7 cellular contexts compared by ENCODE assay signal in the genomic region with DNA sequence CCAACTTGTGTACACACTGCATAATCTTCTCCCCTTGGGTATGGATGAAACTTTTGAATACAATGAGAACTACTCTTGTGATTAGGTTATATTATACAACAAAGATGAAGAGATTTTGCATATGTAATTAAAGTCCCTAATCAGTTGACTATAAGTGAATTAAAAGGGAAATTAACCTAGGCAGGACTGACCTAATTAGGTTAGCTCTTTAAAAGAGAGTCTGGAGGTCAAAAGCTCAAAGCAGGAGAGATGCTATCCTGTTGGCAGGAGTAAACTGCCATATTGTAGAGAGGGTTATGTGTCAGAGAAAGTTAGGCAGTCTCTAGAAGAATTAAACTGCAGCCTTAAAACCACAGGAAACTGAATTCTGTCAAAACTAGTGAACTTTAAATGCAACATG. TPM values are rescaled to one million over a fixed set of nuclear protein-coding genes. Genes with fewer than 3 reads are reported as not detected.
"Had no signal": no experiment of that assay in that cellular context is flagged by ENCODE, and none has a peak within 500 bp of the region (broad histone marks: within the 10 kb centered on the region; RNA-seq: fewer than 3 reads in every experiment).

No MANE protein-coding gene starts in this region.

- ATAC-seq: GM23338, HepG2 had no signal

- H3K27ac ChIP-seq: HL-60 had no signal

- H3K4me2 ChIP-seq: GM23338 had no signal

- H3K4me3 ChIP-seq: GM23338 had no signal

- H2AFZ ChIP-seq: GM23338 had no signal

- DNase-seq: H9, HCEC 1CT, KBM-7 had no signal

RNA-seq across cellular contexts. Expression of gene HGF, which starts 29.4 kb away (rescaled TPM):
- polyA plus RNA-seq: HepG2, IgD-negative memory B cell had no signal
